Comparison of ENCODE assay signal across 8 cellular contexts in genomic region chr12:87995581-87996178, GRCh38. TPM values are rescaled to one million over a fixed set of nuclear protein-coding genes. Genes with fewer than 3 reads are reported as not detected.
DNase-seq lines count a peak whose midpoint lies in the region; ATAC-seq and TF ChIP-seq lines count a peak whose summit lies in the region.

No MANE protein-coding gene starts in this region.

- intact Hi-C loops in MCF 10A (cut with micrococcal nuclease) = loop anchor here (5.0 kb wide), 3 partner anchors 43 to 148 kb away; no protein-coding TSS in a partner anchor

- no peak overlapping the region for H3K4me3 Mint-ChIP-seq in MCF 10A (ENCODE audit: unreplicated experiment)

- POLR2A ChIA-PET in MCF 10A (lab: Yijun Ruan, JAX) = interaction anchor here (0.6 kb wide), 2 partner anchors 850 to 1262 kb away, joined by 3 read pairs; no protein-coding TSS in a partner anchor

- TF ChIP-seq CTCF in MCF 10A (IDR thresholded peaks at IDR 0.05; ENCODE audit: unreplicated experiment) = peak; percentile 78

- ATAC-seq in GM18508 (IDR thresholded peaks at IDR 0.05; ENCODE audit: insufficient read depth, unreplicated experiment) = peak; percentile 84
- ATAC-seq in HG02970 (IDR thresholded peaks at IDR 0.05; ENCODE audit: low FRiP score, unreplicated experiment) = peak; percentile 90

- no peak overlapping the region for H3K27ac Mint-ChIP-seq in MCF 10A (ENCODE audit: low read depth, unreplicated experiment)

- CTCF ChIA-PET in MCF 10A (lab: Yijun Ruan, JAX) = interaction anchor here (0.7 to 1.4 kb wide), 3 partner anchors 9 to 148 kb away, joined by 3 to 5 read pairs (median 4); no protein-coding TSS in a partner anchor

- no peaks in the 10 kb centered on the region for H3K9me3 Mint-ChIP-seq in MCF 10A (ENCODE audit: unreplicated experiment)

- DNase-seq in AG08395 (ENCODE audit: low spot score) (peak; percentile 57), NCI-H146 treated with DMSO at 0.1 percent for 48 hours (lab: John Stamatoyannopoulos, UW; ENCODE audit: unreplicated experiment) (peak; percentile 67), T follicular helper cell (ENCODE audit: low read depth) (peak; percentile 6), MCF 10A (ENCODE audit: unreplicated experiment) (peak; percentile 82), iris pigment epithelial cell (ENCODE audit: low read depth) (peak; percentile 81)
- peak; percentile 1 to 7 for DNase-seq in stimulated activated CD4-positive, alpha-beta T cell treated with anti-CD3 and anti-CD28 coated beads, Interleukin-1b, Interleukin-23, amount 100 ng/mL, for 4 hours (ENCODE audit: low read depth in 2 of 2)

- BruUV-seq in MCF 10A (replicated peaks; lab: Mats Ljungman, UMichigan) = no TSS peak

- H3K27me3 Mint-ChIP-seq in MCF 10A (ENCODE audit: insufficient read depth, unreplicated experiment) = no peaks in the 10 kb centered on the region

- H3K36me3 Mint-ChIP-seq in MCF 10A (ENCODE audit: insufficient read depth, unreplicated experiment) = no peaks in the 10 kb centered on the region

- H3K4me1 Mint-ChIP-seq in MCF 10A (ENCODE audit: insufficient read depth, unreplicated experiment) = peaks cover 8% of the 10 kb centered on the region

RNA-seq across cellular contexts. Expression of gene C12orf50, which starts 33.5 kb away (rescaled TPM):
- 0.29 TPM in 1 of 2 replicates, not detected in the other for total RNA-seq in MCF 10A (2022)

Comparison
In these comparisons a context has a peak if more than half of its experiments do, and no peak if none do; other contexts are left out.
1. Peak in every context shown above with its lines: DNase-seq and ATAC-seq.
2. DNase-seq: peak in every context shown above with its lines; median percentile 82 in MCF 10A; 81 in iris pigment epithelial cell; 67 in NCI-H146 treated with DMSO at 0.1 percent for 48 hours; 57 in AG08395; 6 in T follicular helper cell; 4 in stimulated activated CD4-positive, alpha-beta T cell treated with anti-CD3 and anti-CD28 coated beads, Interleukin-1b, Interleukin-23, amount 100 ng/mL, for 4 hours.